ENCODE assay signal across 1 cellular context in the genomic region with DNA sequence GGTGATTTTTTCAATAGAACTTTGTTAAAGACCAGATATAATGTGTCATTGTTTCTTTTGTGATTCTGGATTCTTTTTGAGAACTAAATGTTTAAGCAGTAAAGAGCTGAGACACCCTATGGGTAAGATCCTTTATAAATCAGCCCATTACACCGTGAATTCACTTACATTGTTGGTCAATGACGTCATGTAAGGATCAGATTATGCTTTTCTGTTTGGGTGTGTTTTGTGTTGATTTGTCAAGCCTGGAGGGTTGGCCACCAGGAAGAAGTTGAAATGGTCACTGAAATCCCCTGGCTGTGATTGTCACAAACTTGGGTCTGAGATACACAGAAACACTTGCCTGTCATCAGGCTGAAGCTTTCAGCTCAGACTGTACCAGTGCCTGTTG.
TF ChIP-seq lines count a peak whose summit lies in the region.

No MANE protein-coding gene starts in this region.

TF ChIP-seq in IMR-90, 13 proteins besides CTCF, POLR2A, EP300 and RAD21 (continued from another document):
- TF ChIP-seq SMC3 (IDR thresholded peaks at IDR 0.05; ENCODE audit: low read depth, low read length) (no peak), FOS (IDR thresholded peaks at IDR 0.05; ENCODE audit: low read depth, low read length) (no peak), MXI1 (IDR thresholded peaks at IDR 0.05; ENCODE audit: borderline replicate concordance, low read depth, low read length) (no peak), CEBPB (IDR thresholded peaks at IDR 0.05; ENCODE audit: low read depth, low read length) (no peak), RFX5 (IDR thresholded peaks at IDR 0.05; ENCODE audit: low read depth, low read length) (no peak)
- TF ChIP-seq, protein P1, sequence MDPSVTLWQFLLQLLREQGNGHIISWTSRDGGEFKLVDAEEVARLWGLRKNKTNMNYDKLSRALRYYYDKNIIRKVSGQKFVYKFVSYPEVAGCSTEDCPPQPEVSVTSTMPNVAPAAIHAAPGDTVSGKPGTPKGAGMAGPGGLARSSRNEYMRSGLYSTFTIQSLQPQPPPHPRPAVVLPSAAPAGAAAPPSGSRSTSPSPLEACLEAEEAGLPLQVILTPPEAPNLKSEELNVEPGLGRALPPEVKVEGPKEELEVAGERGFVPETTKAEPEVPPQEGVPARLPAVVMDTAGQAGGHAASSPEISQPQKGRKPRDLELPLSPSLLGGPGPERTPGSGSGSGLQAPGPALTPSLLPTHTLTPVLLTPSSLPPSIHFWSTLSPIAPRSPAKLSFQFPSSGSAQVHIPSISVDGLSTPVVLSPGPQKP (IDR thresholded peaks at IDR 0.05; ENCODE audit: borderline replicate concordance, low read depth, low read length): no peak
